17 cellular contexts compared by ENCODE assay signal in the genomic region with DNA sequence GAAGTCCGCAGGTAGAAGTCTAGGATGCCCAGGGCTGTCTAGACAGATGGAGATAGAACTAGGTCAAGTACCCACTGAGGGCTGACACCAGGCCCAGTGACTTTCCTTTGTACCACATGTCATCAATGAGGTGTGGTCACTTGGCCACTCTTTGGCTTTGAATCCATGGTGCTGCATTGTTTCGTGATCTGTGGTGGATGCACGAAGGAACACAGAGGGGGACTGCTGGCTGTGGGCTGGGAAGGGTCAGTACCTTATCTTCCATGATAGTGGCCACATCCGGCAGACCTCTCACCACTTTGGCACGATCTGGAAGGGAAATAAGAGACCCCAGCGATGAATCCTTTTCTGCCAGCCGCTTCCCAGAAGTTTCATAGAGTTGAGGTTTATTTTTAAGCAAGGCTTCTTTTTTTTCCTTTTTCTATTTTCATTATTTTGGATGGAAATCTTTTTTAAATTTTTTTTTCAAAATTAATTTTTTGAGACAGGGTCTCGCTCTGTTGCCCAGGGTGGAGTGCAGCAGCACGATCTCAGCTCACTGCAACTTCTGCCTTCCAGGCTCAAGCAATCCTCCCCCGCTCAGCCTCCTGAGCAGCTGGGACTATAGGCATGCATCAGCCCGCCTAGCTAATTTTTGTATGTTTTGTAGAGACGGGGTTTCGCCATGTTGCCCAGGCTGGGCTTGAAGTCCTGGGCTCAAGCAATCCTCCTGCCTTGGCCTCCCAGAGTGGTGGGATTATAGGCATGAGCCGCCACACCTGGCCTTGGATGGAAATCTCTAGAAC. TPM values are rescaled to one million over a fixed set of nuclear protein-coding genes. Genes with fewer than 3 reads are reported as not detected.
A peak's percentile ranks its signal among the peaks of the same experiment; 100 is the strongest.
DNase-seq lines count a peak whose midpoint lies in the region; ATAC-seq, FAIRE-seq and TF ChIP-seq lines count a peak whose summit lies in the region.
"Had no signal": no experiment of that assay in that cellular context is flagged by ENCODE, and none has a peak within 500 bp of the region (broad histone marks: within the 10 kb centered on the region; RNA-seq: fewer than 3 reads in every experiment).

No MANE protein-coding gene starts in this region.

- H3K9me3 Mint-ChIP-seq in stimulated activated naive B cell treated with anti-CD40 and anti-IgM and Interleukin-4, amounts not matched to agents 10 μg/mL and 1 μg/mL and 100 μg/mL, for 72 hours = peaks cover 6 to 9% of the 10 kb centered on the region in 2 donors

- no peaks in the 10 kb centered on the region for H3K36me3 ChIP-seq in K562 (ENCODE audit: control insufficient read depth, insufficient read depth, low read length)
- H3K36me3 ChIP-seq in PC-9 (ENCODE audit: low read depth) = no peaks in the 10 kb centered on the region
- H3K36me3 ChIP-seq: BLaER1 treated with 17β-estradiol and CSF1 and Interleukin-3, amounts not matched to agents 10 nM and 100 nM; HAP-1 had no signal

- intact Hi-C loops in K562 (cut with micrococcal nuclease) = no loop called here
- intact Hi-C loops in PC-9 (cut with micrococcal nuclease; ENCODE audit: unreplicated experiment) = no loop called here

- no peak for TF ChIP-seq EP300 in K562 (IDR thresholded peaks at IDR 0.05; ENCODE audit: low read length)

- H3K9me1 ChIP-seq in K562 (ENCODE audit: control insufficient read depth, insufficient read depth, low read length) = no peaks in the 10 kb centered on the region

- in situ Hi-C loops in G401 (cut with HindIII; ENCODE audit: low sequenced_read_pairs) (no loop called here), K562 (cut with MboI) (no loop called here)

- 3% methylated on average over 14 of the region's 14 CpGs for WGBS in K562 (ENCODE audit: insufficient coverage, low coverage, missing lambda C conversion rate)

- H3K4me3 ChIP-seq in K562 (no peak overlapping the region), PC-9 (no peak overlapping the region)
- H3K4me3 ChIP-seq: BLaER1 treated with 17β-estradiol and CSF1 and Interleukin-3, amounts not matched to agents 10 nM and 100 nM; HAP-1 had no signal

- no peak for FAIRE-seq in K562 (lab: Jason Lieb, UNC)
- FAIRE-seq: D721Med had no signal

- H3K27ac ChIP-seq in K562 (ENCODE audit: extremely low read depth, low read depth, low read length) = no peak overlapping the region
- H3K27ac ChIP-seq in PC-9 = no peak overlapping the region
- H3K27ac ChIP-seq: BLaER1 treated with 17β-estradiol and CSF1 and Interleukin-3, amounts not matched to agents 10 nM and 100 nM had no signal

- no peak overlapping the region for H3K4me3 Mint-ChIP-seq in stimulated activated naive B cell treated with anti-CD40 and anti-IgM and Interleukin-4, amounts not matched to agents 10 μg/mL and 1 μg/mL and 100 μg/mL, for 72 hours
- H3K4me3 Mint-ChIP-seq: CD8-positive, alpha-beta memory T cell had no signal

- no peaks in the 10 kb centered on the region for H3K9me3 ChIP-seq in K562 (replicated peaks; ENCODE audit: control insufficient read depth, insufficient read depth, low read depth, low read length)
- H3K9me3 ChIP-seq in PC-9 (ENCODE audit: insufficient read depth, low read depth) = no peaks in the 10 kb centered on the region
- H3K9me3 ChIP-seq: HAP-1 had no signal

- no peak for TF ChIP-seq POLR2A in K562 (conservative IDR thresholded peaks at IDR 0.05)

- no peaks in the 10 kb centered on the region for H3K4me1 Mint-ChIP-seq in stimulated activated naive B cell treated with anti-CD40 and anti-IgM and Interleukin-4, amounts not matched to agents 10 μg/mL and 1 μg/mL and 100 μg/mL, for 72 hours
- H3K4me1 Mint-ChIP-seq: CD8-positive, alpha-beta memory T cell had no signal

- H3K27me3 ChIP-seq in K562 (ENCODE audit: control insufficient read depth in 2 of 2, insufficient read depth in 2 of 2, low read length in 2 of 2) = peaks cover 77 to 92% of the 10 kb centered on the region in 2 experiments
- no peaks in the 10 kb centered on the region for H3K27me3 ChIP-seq in PC-9 (ENCODE audit: insufficient read depth, low read depth)
- H3K27me3 ChIP-seq: BLaER1 treated with 17β-estradiol and CSF1 and Interleukin-3, amounts not matched to agents 10 nM and 100 nM had no signal

- H3K9ac ChIP-seq in K562 (ENCODE audit: insufficient read depth in 1 of 2, low read depth in 2 of 2, low read length in 2 of 2) = no peak overlapping the region
- H3K9ac ChIP-seq: BLaER1 treated with 17β-estradiol and CSF1 and Interleukin-3, amounts not matched to agents 10 nM and 100 nM had no signal

- CTCF ChIA-PET in K562 (lab: Yijun Ruan, JAX; ENCODE audit: low intra/inter-chr PET ratio) (no interaction called here), PC-9 (lab: Charles Lee) (no interaction called here), GM10248 (lab: Yijun Ruan, JAX) (interaction anchor here (1.4 to 4.1 kb wide), 3 partner anchors 11 to 24 kb away, joined by 5 to 13 read pairs (median 6); no protein-coding TSS in a partner anchor)

- no peaks in the 10 kb centered on the region for H3K9me2 ChIP-seq in PC-9 (ENCODE audit: insufficient read depth)

- peaks cover 0 to 11% of the 10 kb centered on the region in 2 donors for H3K27me3 Mint-ChIP-seq in stimulated activated naive B cell treated with anti-CD40 and anti-IgM and Interleukin-4, amounts not matched to agents 10 μg/mL and 1 μg/mL and 100 μg/mL, for 72 hours

- POLR2A ChIA-PET in K562 (lab: Yijun Ruan, JAX) (interaction anchor here (0.5 kb wide), 1 partner anchor 50 kb away, joined by 3 read pairs; no protein-coding TSS in a partner anchor), PC-9 (lab: Charles Lee; ENCODE audit: unreplicated experiment) (no interaction called here), GM10248 (lab: Yijun Ruan, JAX) (no interaction called here)

- no peak for ATAC-seq in K562
- no peak for ATAC-seq in stimulated activated naive B cell treated with anti-CD40 and anti-IgM and Interleukin-4, amounts not matched to agents 10 μg/mL and 1 μg/mL and 100 μg/mL, for 72 hours (replicated peaks)
- no peak for ATAC-seq in HG03095 (IDR thresholded peaks at IDR 0.05; ENCODE audit: unreplicated experiment)

- no peaks in the 10 kb centered on the region for H3F3A ChIP-seq in PC-9 (ENCODE audit: insufficient read depth, low read depth)

- H3K27ac Mint-ChIP-seq in stimulated activated naive B cell treated with anti-CD40 and anti-IgM and Interleukin-4, amounts not matched to agents 10 μg/mL and 1 μg/mL and 100 μg/mL, for 72 hours = peak overlapping the region; percentile 14
- H3K27ac Mint-ChIP-seq: CD8-positive, alpha-beta memory T cell had no signal

- no peak for TF ChIP-seq RAD21 in K562 (CRISPR knock-in tag; conservative IDR thresholded peaks at IDR 0.05 in 1 of 2, IDR thresholded peaks at IDR 0.05 in 1 of 2)

- TF ChIP-seq CTCF in K562 (IDR thresholded peaks at IDR 0.05 in 2 of 3, conservative IDR thresholded peaks at IDR 0.05 in 1 of 3; ENCODE audit: insufficient read depth in 2 of 3, low read depth in 1 of 3, low read length in 3 of 3) (no peak), PC-9 (conservative IDR thresholded peaks at IDR 0.05) (no peak), GM10248 (IDR thresholded peaks at IDR 0.05; ENCODE audit: control extremely low read depth, extremely low read depth, low read depth, missing control alignments) (no peak)

- H3K4me2 ChIP-seq in K562 (ENCODE audit: insufficient read depth, low read length) (no peak overlapping the region), PC-9 (no peak overlapping the region)
- H3K4me2 ChIP-seq: BLaER1 treated with 17β-estradiol and CSF1 and Interleukin-3, amounts not matched to agents 10 nM and 100 nM had no signal

- H3K4me1 ChIP-seq in K562 (replicated peaks in 1 of 2; ENCODE audit: control insufficient read depth in 2 of 2, insufficient read depth in 2 of 2, low read length in 2 of 2) = no peaks in the 10 kb centered on the region
- no peaks in the 10 kb centered on the region for H3K4me1 ChIP-seq in PC-9 (replicated peaks; ENCODE audit: insufficient read depth)
- H3K4me1 ChIP-seq: BLaER1 treated with 17β-estradiol and CSF1 and Interleukin-3, amounts not matched to agents 10 nM and 100 nM; HAP-1 had no signal

- peaks cover 4% of the 10 kb centered on the region in 2 donors for H3K36me3 Mint-ChIP-seq in stimulated activated naive B cell treated with anti-CD40 and anti-IgM and Interleukin-4, amounts not matched to agents 10 μg/mL and 1 μg/mL and 100 μg/mL, for 72 hours

- no peak overlapping the region for H2AFZ ChIP-seq in K562 (ENCODE audit: low read depth, low read length)
- no peak overlapping the region for H2AFZ ChIP-seq in PC-9

- BruUV-seq in K562 (replicated peaks; lab: Mats Ljungman, UMichigan) = no TSS peak
- BruUV-seq in PC-9 (replicated peaks; lab: Mats Ljungman, UMichigan) = no TSS peak

- DNase-seq in G401 (ENCODE audit: low spot score) = peak; percentile 32
- DNase-seq in K562 (ENCODE audit: extremely low read depth in 1 of 4, low spot score in 3 of 4) = no peak
- DNase-seq in left kidney (ENCODE audit: low read depth, low spot score) = peak; percentile 26
- no peak for DNase-seq in stimulated activated naive B cell treated with anti-CD40 and anti-IgM and Interleukin-4, amounts not matched to agents 10 μg/mL and 1 μg/mL and 100 μg/mL, for 72 hours
- DNase-seq in PC-9 = no peak
- DNase-seq in GM10248 (ENCODE audit: extremely low spot score) = no peak
- DNase-seq: 8988T; CD8-positive, alpha-beta memory T cell; COR-L47; GDM1; GOT3 had no signal

- H4K20me1 ChIP-seq in K562 (replicated peaks; ENCODE audit: control insufficient read depth, insufficient read depth, low read length) (peaks cover 8% of the 10 kb centered on the region; the same call in 1 of the 2 replicates), PC-9 (ENCODE audit: insufficient read depth) (no peaks in the 10 kb centered on the region)
- H4K20me1 ChIP-seq: BLaER1 treated with 17β-estradiol and CSF1 and Interleukin-3, amounts not matched to agents 10 nM and 100 nM had no signal

- H3K79me2 ChIP-seq in K562 (ENCODE audit: control insufficient read depth, insufficient read depth, low read length) (no peaks in the 10 kb centered on the region), PC-9 (ENCODE audit: low read depth) (no peaks in the 10 kb centered on the region)

RNA-seq across cellular contexts. Expression of a gene that starts 53.1 kb away (rescaled TPM):
- total RNA-seq in G401 (2014; rRNA removed; shearing (Covaris generic)) = 0.49 and 0.54 TPM in 2 replicates
- 0.09 TPM in 1 of 2 replicates, not detected in the other for total RNA-seq in K562 (2011; cell fraction: chromatin; rRNA removed; ENCODE audit: low replicate concordance)
- total RNA-seq in K562 (2011; cell fraction: nucleolus; rRNA removed) = not detected in 2 replicates
- total RNA-seq in K562 (2011; cell fraction: nucleoplasm; rRNA removed) = not detected in 2 replicates
- total RNA-seq in K562 (2014; rRNA removed) (not detected in 2 replicates), K562 (2014; rRNA removed; fragmentation: Illumina TruSeq; extraction: Trizol) (not detected in 2 replicates), K562 (2015; rRNA removed; fragmentation: Illumina TruSeq; extraction: Trizol) (not detected in 2 replicates), K562 (2021) (not detected in 2 replicates), PC-9 (2021) (11.9 and 14.5 TPM in 2 replicates)
- polyA plus RNA-seq in K562 (2011; rRNA removed) (0.01 TPM in 1 of 2 replicates, not detected in the other), K562 (2014; fragmentation: Illumina TruSeq; extraction: Trizol) (not detected in 2 replicates), K562 (2014; fragmentation: Nextera tagmentation; extraction: Ambion mirVana) (not detected), K562 (2014; rRNA removed) (not detected in 2 replicates)
- polyA plus RNA-seq in K562 (2011; cell fraction: cytosol; rRNA removed) = not detected in 2 replicates
- 0.03 and 0.06 TPM in 2 replicates for polyA plus RNA-seq in K562 (2011; cell fraction: nucleus; rRNA removed)
- 0.06 TPM in 1 of 2 replicates, not detected in the other for polyA plus RNA-seq in K562 (2012)
- 0.11 TPM in 1 of 2 replicates, not detected in the other for polyA minus RNA-seq in K562 (2011; rRNA and poly(A)+ RNA removed)
- not detected in 2 replicates for polyA minus RNA-seq in K562 (2011; cell fraction: cytosol; rRNA and poly(A)+ RNA removed)
- not detected in 2 replicates for polyA minus RNA-seq in K562 (2011; cell fraction: nucleus; rRNA and poly(A)+ RNA removed)
- total RNA-seq: A673; CD8-positive, alpha-beta memory T cell had no signal
- polyA plus RNA-seq: AG04450; CD8-positive, alpha-beta memory T cell had no signal

Comparison
In these comparisons a context has a peak if more than half of its experiments do, and no peak if none do; other contexts are left out.
1. DNase-seq: peak in G401 (single experiment) and left kidney (single experiment); none in K562 (0 of 4), stimulated activated naive B cell treated with anti-CD40 and anti-IgM and Interleukin-4, amounts not matched to agents 10 μg/mL and 1 μg/mL and 100 μg/mL, for 72 hours (single experiment), PC-9 (0 of 2) and GM10248 (single experiment).